24 cellular contexts compared by ENCODE assay signal in genomic region chr10:101614957-101615759, GRCh38. TPM values are rescaled to one million over a fixed set of nuclear protein-coding genes. Genes with fewer than 3 reads are reported as not detected.
DNase-seq lines count a peak whose midpoint lies in the region; ATAC-seq and TF ChIP-seq lines count a peak whose summit lies in the region.
"Had no signal": no experiment of that assay in that cellular context is flagged by ENCODE, and none has a peak within 500 bp of the region (broad histone marks: within the 10 kb centered on the region; RNA-seq: fewer than 3 reads in every experiment).

No MANE protein-coding gene starts in this region.

- H3K27ac Mint-ChIP-seq in H9 (peak overlapping the region; percentile 34 to 81 (median 80); a peak in 5 of 7 replicates), neural progenitor cell (no peak overlapping the region)
- H3K27ac Mint-ChIP-seq in effector memory CD8-positive, alpha-beta T cell = peak overlapping the region; percentile 77 to 78
- H3K27ac Mint-ChIP-seq: activated CD4-positive, alpha-beta memory T cell treated with anti-CD3 and anti-CD28 coated beads for 36 hours; activated T-helper 2 cell treated with anti-CD3 and anti-CD28 coated beads, Interferon-gamma antibody, Interleukin-2, Interleukin-4, amounts not matched to agents 10 μg/mL and 5 μg/mL and 100 μg/mL, durations not matched to agents 14 hours and 24 hours and 36 hours had no signal

- in situ Hi-C loops in IMR-90 (cut with MboI; ENCODE audit: low sequenced_read_pairs) = no loop called here

- H3K27me3 Mint-ChIP-seq in H9 (ENCODE audit: low read depth) = no peaks in the 10 kb centered on the region; the same call in 1 of the 2 replicates
- no peaks in the 10 kb centered on the region for H3K27me3 Mint-ChIP-seq in effector memory CD8-positive, alpha-beta T cell
- H3K27me3 Mint-ChIP-seq in neural progenitor cell (ENCODE audit: insufficient read depth, low read depth) = peaks cover 13% of the 10 kb centered on the region
- H3K27me3 Mint-ChIP-seq: activated CD4-positive, alpha-beta memory T cell treated with anti-CD3 and anti-CD28 coated beads for 36 hours; activated naive CD8-positive, alpha-beta T cell had no signal

- H3K9ac ChIP-seq in H9 (ENCODE audit: extremely low read depth, insufficient read length, low read length) (no peak overlapping the region), IMR-90 (ENCODE audit: low read depth, low read length) (no peak overlapping the region), neural progenitor cell (no peak overlapping the region)

- dilution Hi-C loops in IMR-90 (cut with HindIII; ENCODE audit: low sequenced_read_pairs, unreplicated experiment) = no loop called here

- H3K9me3 ChIP-seq in H9 (ENCODE audit: control insufficient read depth, low read depth, low read length) (no peaks in the 10 kb centered on the region), IMR-90 (ENCODE audit: control insufficient read depth, insufficient read depth, low read length) (no peaks in the 10 kb centered on the region), neural progenitor cell (ENCODE audit: low read depth) (no peaks in the 10 kb centered on the region)
- H3K9me3 ChIP-seq: MG63, pancreas, SJSA1 had no signal

- POLR2A ChIA-PET in IMR-90 (lab: Charles Lee; ENCODE audit: unreplicated experiment) = no interaction called here

- H3K4me1 ChIP-seq in H9 (ENCODE audit: insufficient read depth, low read length) = no peaks in the 10 kb centered on the region; the same call in 1 of the 2 replicates
- 0 out of 2 replicates have a peak, but pooled peaks cover 3% of the 10 kb centered on the region for H3K4me1 ChIP-seq in IMR-90 (ENCODE audit: control insufficient read depth, insufficient read depth, low read length)
- H3K4me1 ChIP-seq in neural progenitor cell = peaks cover 61% of the 10 kb centered on the region
- H3K4me1 ChIP-seq: pancreas had no signal

- TF ChIP-seq POLR2A in IMR-90 (IDR thresholded peaks at IDR 0.05; ENCODE audit: low read depth, low read length) = no peak

- H3T11ph ChIP-seq in H9 (ENCODE audit: low read length) = no peak overlapping the region

- H2AFZ ChIP-seq in H9 (ENCODE audit: low read length) (no peak overlapping the region), IMR-90 (replicated peaks; ENCODE audit: low read length, poor library complexity) (no peak overlapping the region), neural progenitor cell (replicated peaks) (no peak overlapping the region)

- BruUV-seq in IMR-90 (replicated peaks; lab: Mats Ljungman, UMichigan) = no TSS peak

- no peak overlapping the region for H3K18ac ChIP-seq in H9 (ENCODE audit: insufficient read length, low read depth, low read length)
- H3K18ac ChIP-seq in IMR-90 (ENCODE audit: low read depth, low read length) = no peak overlapping the region

- H2AK9ac ChIP-seq in IMR-90 (replicated peaks; ENCODE audit: low read depth, low read length, poor library complexity) = peak overlapping the region; percentile 40

- no CpG with 5 or more reads among the region's 11 CpGs for WGBS in H9 (ENCODE audit: extremely low coverage, insufficient read length, low lambda C conversion rate)
- WGBS in IMR-90 (ENCODE audit: extremely low coverage in 2 of 2, insufficient read length in 1 of 2), 2 experiments = 33% methylated on average over 1 of the region's 11 CpGs; no CpG with 5 or more reads in 1 of the 2 experiments

- no peaks in the 10 kb centered on the region for H3K23me2 ChIP-seq in H9 (ENCODE audit: insufficient read length, low read depth, low read length, poor library complexity, severe bottlenecking)

- H3K4me3 Mint-ChIP-seq in H9 (no peak overlapping the region; a peak in 1 of 5 replicates), neural progenitor cell (peak overlapping the region; percentile 57)
- H3K4me3 Mint-ChIP-seq in effector memory CD8-positive, alpha-beta T cell = no peak overlapping the region
- H3K4me3 Mint-ChIP-seq: activated CD4-positive, alpha-beta memory T cell treated with anti-CD3 and anti-CD28 coated beads for 36 hours; activated naive CD8-positive, alpha-beta T cell; natural killer cell had no signal

- H3K27me3 ChIP-seq in H9 (ENCODE audit: insufficient read depth, low read length) (no peaks in the 10 kb centered on the region), IMR-90 (ENCODE audit: control insufficient read depth, insufficient read depth, low read length) (no peaks in the 10 kb centered on the region), neural progenitor cell (no peaks in the 10 kb centered on the region)
- H3K27me3 ChIP-seq: MG63, pancreas, SJSA1 had no signal

- H2BK120ac ChIP-seq in H9 (ENCODE audit: low read depth, low read length, poor library complexity, severe bottlenecking) = no peak overlapping the region
- H2BK120ac ChIP-seq in IMR-90 (ENCODE audit: low read depth, low read length) = no peak overlapping the region

- H3F3A ChIP-seq in neural progenitor cell (ENCODE audit: low read depth) = peaks cover 38% of the 10 kb centered on the region

- H3K27ac ChIP-seq in H9 (ENCODE audit: insufficient read length, low read depth, low read length) (no peak overlapping the region), IMR-90 (ENCODE audit: insufficient read depth, low read length) (no peak overlapping the region), neural progenitor cell (peak overlapping the region; percentile 47)
- H3K27ac ChIP-seq: pancreas, SJSA1 had no signal

- peaks cover 21% of the 10 kb centered on the region; the same call in 1 of the 2 replicates for H3K36me3 ChIP-seq in IMR-90 (ENCODE audit: control insufficient read depth, insufficient read depth, low read length)
- no peaks in the 10 kb centered on the region for H3K36me3 ChIP-seq in neural progenitor cell

- peaks cover 3 to 15% (median 13%) of the 10 kb centered on the region in 3 experiments; a peak in 6 of 7 replicates for H3K36me3 Mint-ChIP-seq in H9 (ENCODE audit: insufficient read depth in 1 of 3, low read depth in 3 of 3)
- peaks cover 17% of the 10 kb centered on the region for H3K36me3 Mint-ChIP-seq in effector memory CD8-positive, alpha-beta T cell (ENCODE audit: insufficient read depth)
- H3K36me3 Mint-ChIP-seq in neural progenitor cell = peaks cover 12% of the 10 kb centered on the region
- H3K36me3 Mint-ChIP-seq: activated naive CD8-positive, alpha-beta T cell; natural killer cell had no signal

- H3K9me3 Mint-ChIP-seq in H9 (no peaks in the 10 kb centered on the region), neural progenitor cell (no peaks in the 10 kb centered on the region)
- no peaks in the 10 kb centered on the region for H3K9me3 Mint-ChIP-seq in effector memory CD8-positive, alpha-beta T cell
- H3K9me3 Mint-ChIP-seq: activated CD4-positive, alpha-beta memory T cell treated with anti-CD3 and anti-CD28 coated beads for 36 hours; activated T-helper 2 cell treated with anti-CD3 and anti-CD28 coated beads, Interferon-gamma antibody, Interleukin-2, Interleukin-4, amounts not matched to agents 10 μg/mL and 5 μg/mL and 100 μg/mL, durations not matched to agents 14 hours and 24 hours and 36 hours; natural killer cell had no signal

- H2BK20ac ChIP-seq in H9 (ENCODE audit: low read depth, low read length, poor library complexity, severe bottlenecking) = no peak overlapping the region
- no peak overlapping the region for H2BK20ac ChIP-seq in IMR-90 (ENCODE audit: low read depth, low read length)

- no peak overlapping the region for H3K4me2 ChIP-seq in H9 (ENCODE audit: insufficient read depth, insufficient read length, low read length)
- no peak overlapping the region for H3K4me2 ChIP-seq in IMR-90 (ENCODE audit: low read depth, low read length)
- H3K4me2 ChIP-seq in neural progenitor cell = peak overlapping the region; percentile 46
- H3K4me2 ChIP-seq: smooth muscle cell had no signal

- TF ChIP-seq RAD21 in IMR-90 (IDR thresholded peaks at IDR 0.05; ENCODE audit: low read length) = no peak

- TF ChIP-seq CTCF in H9 (conservative IDR thresholded peaks at IDR 0.05) (no peak), IMR-90 (conservative IDR thresholded peaks at IDR 0.05; ENCODE audit: low read depth, low read length) (no peak), neural progenitor cell (IDR thresholded peaks at IDR 0.05) (peak; percentile 17), GM20000 (IDR thresholded peaks at IDR 0.05; ENCODE audit: extremely low read depth, missing control alignments) (no peak)

- intact Hi-C loops in IMR-90 (cut with micrococcal nuclease) = no loop called here

- H3K14ac ChIP-seq in H9 (ENCODE audit: insufficient read depth, low read length) (0 out of 2 replicates have a peak overlapping the region, but pooled peaks have one; percentile 32), IMR-90 (replicated peaks; ENCODE audit: low read depth, low read length) (no peak overlapping the region)

- H2AK5ac ChIP-seq in H9 (ENCODE audit: insufficient read length, low read length) = no peak overlapping the region
- H2AK5ac ChIP-seq in IMR-90 (ENCODE audit: low read depth, low read length) = no peak overlapping the region

- no peaks in the 10 kb centered on the region for H3K79me1 ChIP-seq in H9 (ENCODE audit: insufficient read depth, low read depth, low read length, poor library complexity, severe bottlenecking)
- H3K79me1 ChIP-seq in IMR-90 (ENCODE audit: low read depth in 1 of 2, low read length in 2 of 2) = no peaks in the 10 kb centered on the region; a peak in 1 of 4 replicates

- H2BK15ac ChIP-seq in H9 (ENCODE audit: low read depth, low read length) = no peak overlapping the region
- no peak overlapping the region for H2BK15ac ChIP-seq in IMR-90 (ENCODE audit: low read depth, low read length)

- no peak for DNase-seq in H9
- DNase-seq in IMR-90 = no peak
- DNase-seq in effector memory CD8-positive, alpha-beta T cell = no peak
- peak; percentile 61 for DNase-seq in neural progenitor cell (ENCODE audit: low spot score)
- no peak for DNase-seq in NOMO-1 treated with DMSO at 0.1 percent for 48 hours (lab: John Stamatoyannopoulos, UW; ENCODE audit: unreplicated experiment)
- no peak for DNase-seq in GM20000 (ENCODE audit: low spot score)
- DNase-seq: activated CD4-positive, alpha-beta memory T cell treated with anti-CD3 and anti-CD28 coated beads for 36 hours; activated CD4-positive, CD25-positive, alpha-beta regulatory T cell; activated CD8-positive, alpha-beta memory T cell treated with anti-CD3 and anti-CD28 coated beads, Interleukin-2, amount 50 U/mL, for 48 hours; cerebellar nuclear complex; GOT3; islet precursor cell; KG1; MG63; natural killer cell; NCI-H2029; NCI-H524 treated with DMSO at 0.1 percent for 48 hours; pancreas; trophoblast cell had no signal

- H3K79me2 ChIP-seq in H9 (ENCODE audit: insufficient read depth, low read length) = no peaks in the 10 kb centered on the region
- no peaks in the 10 kb centered on the region for H3K79me2 ChIP-seq in neural progenitor cell (ENCODE audit: low read depth)

- H2BK12ac ChIP-seq in H9 (ENCODE audit: insufficient read length, low read depth, low read length) = no peak overlapping the region

- H4K8ac ChIP-seq in H9 (replicated peaks; ENCODE audit: insufficient read length, low read depth, low read length) (no peak overlapping the region), IMR-90 (ENCODE audit: low read depth in 2 of 2, low read length in 2 of 2) (no peak overlapping the region)

- H4K91ac ChIP-seq in H9 (ENCODE audit: insufficient read length, low read depth, low read length) = no peak overlapping the region
- no peak overlapping the region for H4K91ac ChIP-seq in IMR-90 (ENCODE audit: insufficient read depth, low read depth, low read length)

- CTCF ChIA-PET in IMR-90 (lab: Yijun Ruan, JAX) = no interaction called here

- H3K4ac ChIP-seq in H9 (ENCODE audit: low read depth, low read length) (no peak overlapping the region), IMR-90 (ENCODE audit: low read depth, low read length) (no peak overlapping the region)

- peaks cover 12% of the 10 kb centered on the region for H3K9me1 ChIP-seq in IMR-90 (ENCODE audit: insufficient read depth, low read length)

- ATAC-seq in IMR-90 (ENCODE audit: low read depth) (no peak), HG03025 (IDR thresholded peaks at IDR 0.05; ENCODE audit: low FRiP score, unreplicated experiment) (no peak)
- no peak for ATAC-seq in effector memory CD8-positive, alpha-beta T cell (replicated peaks)
- ATAC-seq: natural killer cell, pancreas had no signal

- no peak overlapping the region for H4K5ac ChIP-seq in H9 (ENCODE audit: insufficient read length, low read depth, low read length)
- no peak overlapping the region for H4K5ac ChIP-seq in IMR-90 (ENCODE audit: low read depth, low read length)

- no peak overlapping the region for H3K23ac ChIP-seq in H9 (ENCODE audit: insufficient read length, low read depth, low read length)
- H3K23ac ChIP-seq in IMR-90 (ENCODE audit: low read depth, low read length) = no peak overlapping the region

- H4K20me1 ChIP-seq in H9 (ENCODE audit: control insufficient read depth, insufficient read depth, insufficient read length) (no peaks in the 10 kb centered on the region), IMR-90 (ENCODE audit: insufficient read depth, low read length) (no peaks in the 10 kb centered on the region), neural progenitor cell (ENCODE audit: low read depth) (peaks cover 18% of the 10 kb centered on the region)

- H3K56ac ChIP-seq in H9 (ENCODE audit: insufficient read length, low read depth, low read length) (no peak overlapping the region), IMR-90 (ENCODE audit: extremely low read depth, insufficient read depth, low read length) (0 out of 2 replicates have a peak overlapping the region, but pooled peaks have one; percentile 3)

- H2BK5ac ChIP-seq in H9 (ENCODE audit: insufficient read length, low read length) (no peak overlapping the region), IMR-90 (ENCODE audit: low read depth, low read length, poor library complexity, severe bottlenecking) (no peak overlapping the region)

- no peak overlapping the region for H3K4me3 ChIP-seq in IMR-90 (ENCODE audit: insufficient read depth, low read depth, low read length)
- H3K4me3 ChIP-seq in neural progenitor cell = no peak overlapping the region
- H3K4me3 ChIP-seq: MG63, pancreas, SJSA1, smooth muscle cell had no signal

- H3K4me1 Mint-ChIP-seq in H9 (peaks cover 39 to 55% of the 10 kb centered on the region in 2 experiments), neural progenitor cell (peaks cover 66% of the 10 kb centered on the region)
- H3K4me1 Mint-ChIP-seq in effector memory CD8-positive, alpha-beta T cell (ENCODE audit: low read depth in 2 of 2) = peaks cover 5 to 8% of the 10 kb centered on the region in 2 donors

RNA-seq across cellular contexts. Expression of gene DPCD, which starts 27.0 kb away (rescaled TPM):
- total RNA-seq in H9 (2021) = 20.7 and 21.8 TPM in 2 replicates
- total RNA-seq in IMR-90 (2012; rRNA removed) = 59.1 and 113 TPM in 2 replicates
- 66.1 and 73.7 TPM in 2 replicates for polyA plus RNA-seq in IMR-90 (2012; rRNA removed)
- 44.0 and 79.1 TPM in 2 replicates for polyA plus RNA-seq in IMR-90 (2012; cell fraction: cytosol; rRNA removed)
- polyA plus RNA-seq in IMR-90 (2012; cell fraction: nucleus; rRNA removed; ENCODE audit: low replicate concordance) = 13.5 and 48.7 TPM in 2 replicates
- 49.7 and 71.1 TPM in 2 replicates for total RNA-seq in neural progenitor cell (ENCODE audit: low replicate concordance)

RNA-seq across cellular contexts. Expression of gene POLL, which starts 27.1 kb away (rescaled TPM):
- total RNA-seq in H9 (2021) (30.4 and 30.8 TPM in 2 replicates), IMR-90 (2012; rRNA removed) (6.1 and 6.3 TPM in 2 replicates), neural progenitor cell (ENCODE audit: low replicate concordance) (22.8 and 29.7 TPM in 2 replicates)
- 23.7 TPM in 2 replicates for polyA plus RNA-seq in IMR-90 (2012; rRNA removed)
- 15.7 and 21.1 TPM in 2 replicates for polyA plus RNA-seq in IMR-90 (2012; cell fraction: cytosol; rRNA removed)
- 57.9 and 115 TPM in 2 replicates for polyA plus RNA-seq in IMR-90 (2012; cell fraction: nucleus; rRNA removed; ENCODE audit: low replicate concordance)
